ENCODE assay signal across 1 cellular context in genomic region chr1:153963850-153964331, GRCh38.
TF ChIP-seq lines count a peak whose summit lies in the region.

No MANE protein-coding gene starts in this region.

TF ChIP-seq in endothelial cell of umbilical vein, 7 proteins besides CTCF, POLR2A, EP300 and RAD21:
- TF ChIP-seq MYC (IDR thresholded peaks at IDR 0.05; ENCODE audit: low read depth, low read length) (no peak), GATA2 (IDR thresholded peaks at IDR 0.05; ENCODE audit: insufficient read depth, insufficient read length, low read depth, low read length) (no peak), FOS (IDR thresholded peaks at IDR 0.05; ENCODE audit: borderline replicate concordance, insufficient read depth, low read length) (no peak), POLR2AphosphoS5 (IDR thresholded peaks at IDR 0.05; ENCODE audit: insufficient read depth, low read depth, low read length) (peak; percentile 43), JUN (IDR thresholded peaks at IDR 0.05; ENCODE audit: borderline replicate concordance, insufficient read depth, insufficient read length, low read depth) (no peak), EZH2 (IDR thresholded peaks at IDR 0.05; ENCODE audit: borderline replicate concordance, low read depth, low read length, severe bottlenecking) (no peak)
- TF ChIP-seq, protein P1, sequence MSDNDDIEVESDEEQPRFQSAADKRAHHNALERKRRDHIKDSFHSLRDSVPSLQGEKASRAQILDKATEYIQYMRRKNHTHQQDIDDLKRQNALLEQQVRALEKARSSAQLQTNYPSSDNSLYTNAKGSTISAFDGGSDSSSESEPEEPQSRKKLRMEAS (IDR thresholded peaks at IDR 0.05; ENCODE audit: insufficient read depth, insufficient read length): no peak
